ENCODE assay signal across 18 cellular contexts in genomic region chr18:62438876-62439275, GRCh38.
DNase-seq lines count a peak whose midpoint lies in the region; ATAC-seq and TF ChIP-seq lines count a peak whose summit lies in the region.
"Had no signal": no experiment of that assay in that cellular context is flagged by ENCODE, and none has a peak within 500 bp of the region (broad histone marks: within the 10 kb centered on the region; RNA-seq: fewer than 3 reads in every experiment).

No MANE protein-coding gene starts in this region.

- H3K27me3 ChIP-seq in IMR-90 (ENCODE audit: control insufficient read depth, insufficient read depth, low read length) (peaks cover 23% of the 10 kb centered on the region), liver (ENCODE audit: control insufficient read depth in 4 of 4, insufficient read depth in 4 of 4, low read length in 3 of 4) (no peaks in the 10 kb centered on the region), subcutaneous abdominal adipose tissue (ENCODE audit: control insufficient read depth in 5 of 5, insufficient read depth in 4 of 5, low read length in 5 of 5) (no peaks in the 10 kb centered on the region)
- H3K27me3 ChIP-seq: BLaER1 had no signal

- no TSS peak for BruUV-seq in IMR-90 (replicated peaks; lab: Mats Ljungman, UMichigan)

- H2AFZ ChIP-seq in IMR-90 (replicated peaks; ENCODE audit: low read length, poor library complexity): no peak overlapping the region

- CTCF ChIA-PET in IMR-90 (lab: Yijun Ruan, JAX): no interaction called here

- peaks cover 13% of the 10 kb centered on the region for H3K27me3 Mint-ChIP-seq in activated T-cell treated with anti-CD3 and anti-CD28 coated beads, Interleukin-2, amount 50 U/mL, for 24 hours

- TF ChIP-seq CTCF in IMR-90 (conservative IDR thresholded peaks at IDR 0.05; ENCODE audit: low read depth, low read length): no peak
- TF ChIP-seq CTCF in liver (IDR thresholded peaks at IDR 0.05; ENCODE audit: low read depth, low read length, missing input control): no peak

- no peak overlapping the region for H4K8ac ChIP-seq in IMR-90 (ENCODE audit: low read depth in 2 of 2, low read length in 2 of 2)

- no peak overlapping the region for H4K5ac ChIP-seq in IMR-90 (ENCODE audit: low read depth, low read length)

- no peak overlapping the region for H2BK5ac ChIP-seq in IMR-90 (ENCODE audit: low read depth, low read length, poor library complexity, severe bottlenecking)

- H3K4me2 ChIP-seq in IMR-90 (ENCODE audit: low read depth, low read length): no peak overlapping the region

- no peaks in the 10 kb centered on the region for H4K20me1 ChIP-seq in IMR-90 (ENCODE audit: insufficient read depth, low read length)
- H4K20me1 ChIP-seq: BLaER1 had no signal

- H2BK15ac ChIP-seq in IMR-90 (ENCODE audit: low read depth, low read length): no peak overlapping the region

- H3K9me1 ChIP-seq in IMR-90 (ENCODE audit: insufficient read depth, low read length): no peaks in the 10 kb centered on the region

- intact Hi-C loops in IMR-90 (cut with micrococcal nuclease): no loop called here

- H3K9ac ChIP-seq in IMR-90 (ENCODE audit: low read depth, low read length) (no peak overlapping the region), liver (ENCODE audit: low read depth in 1 of 2, low read length in 2 of 2) (no peak overlapping the region), subcutaneous abdominal adipose tissue (ENCODE audit: low read length in 5 of 5) (no peak overlapping the region)
- H3K9ac ChIP-seq: BLaER1 had no signal

- no peak overlapping the region for H3K56ac ChIP-seq in IMR-90 (ENCODE audit: extremely low read depth, insufficient read depth, low read length)

- TF ChIP-seq POLR2A in IMR-90 (IDR thresholded peaks at IDR 0.05; ENCODE audit: low read depth, low read length): no peak

- H3K4me3 ChIP-seq in IMR-90 (ENCODE audit: insufficient read depth, low read depth, low read length) (no peak overlapping the region), liver (ENCODE audit: low read depth in 1 of 3, low read length in 3 of 3) (no peak overlapping the region), subcutaneous abdominal adipose tissue (ENCODE audit: low read depth in 1 of 5, low read length in 5 of 5) (no peak overlapping the region)
- H3K4me3 ChIP-seq: BLaER1 had no signal

- ATAC-seq in IMR-90 (ENCODE audit: low read depth): no peak
- no peak for ATAC-seq in HG02970 (IDR thresholded peaks at IDR 0.05; ENCODE audit: low FRiP score, unreplicated experiment)

- H2BK120ac ChIP-seq in IMR-90 (ENCODE audit: low read depth, low read length): no peak overlapping the region

- dilution Hi-C loops in IMR-90 (cut with HindIII; ENCODE audit: low sequenced_read_pairs, unreplicated experiment): no loop called here

- no peak for TF ChIP-seq RAD21 in IMR-90 (IDR thresholded peaks at IDR 0.05; ENCODE audit: low read length)
- TF ChIP-seq RAD21 in liver (IDR thresholded peaks at IDR 0.05): no peak

- H3K9me3 ChIP-seq in IMR-90 (ENCODE audit: control insufficient read depth, insufficient read depth, low read length) (no peaks in the 10 kb centered on the region), liver (ENCODE audit: control insufficient read depth in 4 of 4, low read length in 3 of 4) (no peaks in the 10 kb centered on the region), subcutaneous abdominal adipose tissue (ENCODE audit: control insufficient read depth in 5 of 5, low read length in 5 of 5) (no peaks in the 10 kb centered on the region)
- H3K9me3 ChIP-seq: BLaER1 had no signal

- DNase-seq in activated T-cell treated with anti-CD3 and anti-CD28 coated beads, Interleukin-2, amount 50 U/mL, for 24 hours: peak; percentile 12
- no peak for DNase-seq in activated T-cell treated with anti-CD3 and anti-CD28 coated beads, Interleukin-2, amount 50 U/mL, for 48 hours
- no peak for DNase-seq in IMR-90
- no peak for DNase-seq in NCI-H128 (lab: John Stamatoyannopoulos, UW; ENCODE audit: unreplicated experiment)
- no peak for DNase-seq in SKM-1 treated with dmso at 0.1 percent for 144 hours (lab: John Stamatoyannopoulos, UW; ENCODE audit: unreplicated experiment)
- DNase-seq: AML-193; Calu3; CD4-positive, CD25-positive, alpha-beta regulatory T cell; DMS153; DMS79 treated with DMSO at 0.1 percent for 48 hours; EL; GOT3; H9 had no signal

- no peak overlapping the region for H4K91ac ChIP-seq in IMR-90 (ENCODE audit: insufficient read depth, low read depth, low read length)

- peak overlapping the region; percentile 70 for H2AK9ac ChIP-seq in IMR-90 (replicated peaks; ENCODE audit: low read depth, low read length, poor library complexity)

- H3K36me3 ChIP-seq in IMR-90 (ENCODE audit: control insufficient read depth, insufficient read depth, low read length): no peaks in the 10 kb centered on the region
- no peaks in the 10 kb centered on the region for H3K36me3 ChIP-seq in liver (ENCODE audit: control insufficient read depth in 4 of 4, insufficient read depth in 3 of 4, low read depth in 1 of 4, low read length in 3 of 4)
- no peaks in the 10 kb centered on the region for H3K36me3 ChIP-seq in subcutaneous abdominal adipose tissue (ENCODE audit: control insufficient read depth in 5 of 5, insufficient read depth in 5 of 5, low read length in 5 of 5)
- H3K36me3 ChIP-seq: BLaER1 had no signal

- no peak overlapping the region for H3K18ac ChIP-seq in IMR-90 (ENCODE audit: low read depth, low read length)

- no peaks in the 10 kb centered on the region for H3K36me3 Mint-ChIP-seq in activated T-cell treated with anti-CD3 and anti-CD28 coated beads, Interleukin-2, amount 50 U/mL, for 24 hours (ENCODE audit: low read depth)
- H3K36me3 Mint-ChIP-seq: CD4-positive, CD25-positive, alpha-beta regulatory T cell had no signal

- no peak overlapping the region for H3K14ac ChIP-seq in IMR-90 (replicated peaks; ENCODE audit: low read depth, low read length)

- no peaks in the 10 kb centered on the region for H3K79me1 ChIP-seq in IMR-90 (ENCODE audit: low read depth in 1 of 2, low read length in 2 of 2)

- H2AK5ac ChIP-seq in IMR-90 (ENCODE audit: low read depth, low read length): no peak overlapping the region

- no peak overlapping the region for H3K4ac ChIP-seq in IMR-90 (ENCODE audit: low read depth, low read length)

- H3K27ac Mint-ChIP-seq in activated T-cell treated with anti-CD3 and anti-CD28 coated beads, Interleukin-2, amount 50 U/mL, for 24 hours: no peak overlapping the region
- H3K27ac Mint-ChIP-seq: CD4-positive, CD25-positive, alpha-beta regulatory T cell; H9 had no signal

- H3K23ac ChIP-seq in IMR-90 (ENCODE audit: low read depth, low read length): no peak overlapping the region

- no peaks in the 10 kb centered on the region for H3K4me1 Mint-ChIP-seq in activated T-cell treated with anti-CD3 and anti-CD28 coated beads, Interleukin-2, amount 50 U/mL, for 24 hours (ENCODE audit: low read depth)

- H3K27ac ChIP-seq in IMR-90 (ENCODE audit: insufficient read depth, low read length): no peak overlapping the region
- H3K27ac ChIP-seq in liver (ENCODE audit: low read depth in 1 of 2, low read length in 2 of 2): peak overlapping the region; percentile 94 to 95
- peak overlapping the region; percentile 98 for H3K27ac ChIP-seq in subcutaneous abdominal adipose tissue (ENCODE audit: low read depth, low read length)
- H3K27ac ChIP-seq: 22Rv1 had no signal

- WGBS in IMR-90 (ENCODE audit: extremely low coverage in 2 of 2, insufficient read length in 1 of 2), 2 experiments: no CpG with 5 or more reads among the region's 8 CpGs
- 91% methylated on average over 8 of the region's 8 CpGs for WGBS in liver

- H3K4me1 ChIP-seq in IMR-90 (ENCODE audit: control insufficient read depth, insufficient read depth, low read length) (peaks cover 4% of the 10 kb centered on the region), liver (ENCODE audit: control insufficient read depth in 4 of 4, insufficient read depth in 4 of 4, low read length in 3 of 4) (peaks cover 5 to 27% (median 17%) of the 10 kb centered on the region in 4 donors), subcutaneous abdominal adipose tissue (ENCODE audit: control insufficient read depth in 5 of 5, insufficient read depth in 5 of 5, low read length in 5 of 5) (peaks cover 3 to 42% (median 28%) of the 10 kb centered on the region in 5 donors)

- no peaks in the 10 kb centered on the region for H3K9me3 Mint-ChIP-seq in activated T-cell treated with anti-CD3 and anti-CD28 coated beads, Interleukin-2, amount 50 U/mL, for 24 hours
- H3K9me3 Mint-ChIP-seq: H9 had no signal

- in situ Hi-C loops in IMR-90 (cut with MboI; ENCODE audit: low sequenced_read_pairs): no loop called here

- H2BK20ac ChIP-seq in IMR-90 (ENCODE audit: low read depth, low read length): no peak overlapping the region

- H3K4me3 Mint-ChIP-seq in activated T-cell treated with anti-CD3 and anti-CD28 coated beads, Interleukin-2, amount 50 U/mL, for 24 hours: no peak overlapping the region
- H3K4me3 Mint-ChIP-seq: CD4-positive, CD25-positive, alpha-beta regulatory T cell; H9 had no signal

- POLR2A ChIA-PET in IMR-90 (lab: Charles Lee; ENCODE audit: unreplicated experiment): no interaction called here

TF ChIP-seq in IMR-90, 13 proteins besides CTCF, POLR2A, EP300 and RAD21 (continues in another document):
- TF ChIP-seq NFE2L2 (IDR thresholded peaks at IDR 0.05; ENCODE audit: low read depth, low read length): no peak
- TF ChIP-seq MAZ (IDR thresholded peaks at IDR 0.05; ENCODE audit: borderline replicate concordance, low read depth, low read length): no peak
- no peak for TF ChIP-seq CHD1 (IDR thresholded peaks at IDR 0.05; ENCODE audit: low read depth, low read length)
- TF ChIP-seq SMC3 (IDR thresholded peaks at IDR 0.05; ENCODE audit: low read depth, low read length): no peak
- TF ChIP-seq RFX5 (IDR thresholded peaks at IDR 0.05; ENCODE audit: low read depth, low read length): no peak

TF ChIP-seq in liver, 16 proteins besides CTCF, POLR2A, EP300 and RAD21:
- TF ChIP-seq EGR1 (IDR thresholded peaks at IDR 0.05; ENCODE audit: low read depth in 2 of 2) (peak in 1 of 2 donors; percentile 2), FOXA2 (IDR thresholded peaks at IDR 0.05) (no peak), HNF4G (IDR thresholded peaks at IDR 0.05) (no peak), RXRA (IDR thresholded peaks at IDR 0.05) (no peak), YY1 (IDR thresholded peaks at IDR 0.05) (no peak), JUND (IDR thresholded peaks at IDR 0.05) (no peak)
- TF ChIP-seq, protein P1, sequence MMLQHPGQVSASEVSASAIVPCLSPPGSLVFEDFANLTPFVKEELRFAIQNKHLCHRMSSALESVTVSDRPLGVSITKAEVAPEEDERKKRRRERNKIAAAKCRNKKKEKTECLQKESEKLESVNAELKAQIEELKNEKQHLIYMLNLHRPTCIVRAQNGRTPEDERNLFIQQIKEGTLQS (IDR thresholded peaks at IDR 0.05): no peak
